Comparison of ENCODE assay signal across 2 cellular contexts in the genomic region with DNA sequence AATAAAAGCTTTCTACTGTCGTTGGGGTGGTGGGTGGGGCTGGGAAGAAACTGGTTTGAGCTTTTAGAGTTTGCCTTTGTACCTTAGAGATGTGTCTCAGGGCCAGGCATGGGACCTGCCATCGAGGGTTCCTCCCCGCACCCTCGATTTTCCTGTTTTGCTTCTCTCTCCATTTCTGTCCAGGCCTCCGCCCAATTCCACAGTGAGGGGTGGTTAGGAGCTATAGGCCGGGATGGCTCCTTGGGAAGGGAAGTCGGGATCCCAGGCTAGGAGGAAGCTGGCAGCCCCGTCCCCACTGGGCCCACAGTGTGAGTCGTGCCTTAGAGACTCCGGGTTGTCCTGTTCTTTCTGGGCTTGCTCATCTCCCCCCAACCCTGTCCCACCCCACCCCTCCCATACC. TPM values are rescaled to one million over a fixed set of nuclear protein-coding genes. Genes with fewer than 3 reads are reported as not detected.
"Had no signal": no experiment of that assay in that cellular context is flagged by ENCODE, and none has a peak within 500 bp of the region (broad histone marks: within the 10 kb centered on the region; RNA-seq: fewer than 3 reads in every experiment).

No MANE protein-coding gene starts in this region.

RNA-seq across cellular contexts. Expression of a gene that starts 41.2 kb away (rescaled TPM):
- total RNA-seq: HepG2, SJSA1 had no signal
- polyA plus RNA-seq: HepG2 had no signal
